16 cellular contexts compared by ENCODE assay signal in the genomic region with DNA sequence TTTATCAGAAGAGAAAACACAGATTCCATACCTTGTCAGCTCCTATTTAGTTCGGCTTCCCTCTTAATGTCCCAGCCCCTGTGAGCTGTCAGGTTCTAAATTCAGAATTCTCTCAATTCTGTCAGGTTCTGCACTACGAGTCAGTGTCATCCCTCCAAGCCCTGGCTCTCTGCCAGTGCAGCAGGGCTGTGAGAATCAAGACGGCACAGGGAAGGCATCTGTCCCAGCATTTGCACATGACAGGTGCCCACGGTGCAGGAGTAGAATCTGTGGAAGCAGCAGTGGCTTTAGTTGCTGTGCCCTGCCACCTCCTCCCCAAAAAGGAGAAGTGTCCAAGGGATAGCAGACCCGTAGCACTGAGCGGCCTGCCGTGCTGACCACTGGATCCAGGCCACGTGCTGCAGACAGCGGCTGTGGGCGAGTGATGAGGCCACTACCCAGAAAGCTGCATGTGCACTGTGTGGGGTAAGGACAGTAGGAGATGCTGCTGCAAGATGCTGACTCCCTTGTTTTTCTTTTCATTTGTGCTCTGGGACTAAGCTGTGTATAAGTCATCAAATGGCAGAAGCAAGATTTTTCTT. TPM values are rescaled to one million over a fixed set of nuclear protein-coding genes. Genes with fewer than 3 reads are reported as not detected.
DNase-seq lines count a peak whose midpoint lies in the region; ATAC-seq, FAIRE-seq and TF ChIP-seq lines count a peak whose summit lies in the region.
"Had no signal": no experiment of that assay in that cellular context is flagged by ENCODE, and none has a peak within 500 bp of the region (broad histone marks: within the 10 kb centered on the region; RNA-seq: fewer than 3 reads in every experiment).

No MANE protein-coding gene starts in this region.

- 20 to 86% methylated on average over 1 to 4 of the region's 10 CpGs for WGBS in gastroesophageal sphincter (ENCODE audit: low coverage in 1 of 2), 2 donors

- H3K4me2 ChIP-seq in osteoblast (ENCODE audit: insufficient read depth, low read length): no peak overlapping the region
- H3K4me2 ChIP-seq: BLaER1 treated with 17β-estradiol and CSF1 and Interleukin-3, amounts not matched to agents 10 nM and 100 nM; PC-9 had no signal

- FAIRE-seq in bronchial epithelial cell (lab: Jason Lieb, UNC): peak; percentile 32

- no peaks in the 10 kb centered on the region for H4K20me1 ChIP-seq in osteoblast (ENCODE audit: insufficient read depth, low read length)

- no peak for TF ChIP-seq EP300 in gastroesophageal sphincter (IDR thresholded peaks at IDR 0.05)

- no peak for ATAC-seq in gastroesophageal sphincter
- ATAC-seq in GM18861 (IDR thresholded peaks at IDR 0.05; ENCODE audit: unreplicated experiment): no peak

- H3K4me3 ChIP-seq in bronchial epithelial cell (ENCODE audit: low read depth, low read length): no peak overlapping the region
- H3K4me3 ChIP-seq in osteoblast (ENCODE audit: insufficient read depth, low read length): no peak overlapping the region
- no peak overlapping the region for H3K4me3 ChIP-seq in gastroesophageal sphincter
- H3K4me3 ChIP-seq: BLaER1 treated with 17β-estradiol and CSF1 and Interleukin-3, amounts not matched to agents 10 nM and 100 nM; PC-9 had no signal

- DNase-seq in NCI-H2196 (lab: John Stamatoyannopoulos, UW; ENCODE audit: unreplicated experiment): peak; percentile 5
- no peak for DNase-seq in NCI-H2196 treated with DMSO at 0.1 percent for 48 hours (lab: John Stamatoyannopoulos, UW; ENCODE audit: unreplicated experiment)
- peak; percentile 7 for DNase-seq in M059J (ENCODE audit: low read depth)
- no peak for DNase-seq in bronchial epithelial cell (ENCODE audit: low read depth)
- peak; percentile 47 for DNase-seq in osteoblast (ENCODE audit: insufficient read length, low spot score, missing footprints)
- no peak for DNase-seq in NCI-H187 treated with DMSO at 0.1 percent for 48 hours (lab: John Stamatoyannopoulos, UW)
- DNase-seq: CD8-positive, alpha-beta memory T cell; KG1; NCI-H1048; NCI-H1436 treated with DMSO at 0.1 percent for 48 hours; NCI-H2107; NCI-H774; PC-9 had no signal

- H3K79me2 ChIP-seq in osteoblast (ENCODE audit: insufficient read depth, low read length): no peaks in the 10 kb centered on the region

- H3K27me3 ChIP-seq in bronchial epithelial cell (ENCODE audit: control insufficient read depth, insufficient read depth, low read length): no peaks in the 10 kb centered on the region
- no peaks in the 10 kb centered on the region for H3K27me3 ChIP-seq in osteoblast (ENCODE audit: insufficient read depth, low read length)
- no peaks in the 10 kb centered on the region for H3K27me3 ChIP-seq in gastroesophageal sphincter
- H3K27me3 ChIP-seq: BLaER1 treated with 17β-estradiol and CSF1 and Interleukin-3, amounts not matched to agents 10 nM and 100 nM had no signal

- no peak for TF ChIP-seq POLR2A in gastroesophageal sphincter (IDR thresholded peaks at IDR 0.05)

- H3K27ac ChIP-seq in osteoblast (ENCODE audit: low read depth, low read length) (no peak overlapping the region), gastroesophageal sphincter (no peak overlapping the region)
- H3K27ac ChIP-seq: BLaER1 treated with 17β-estradiol and CSF1 and Interleukin-3, amounts not matched to agents 10 nM and 100 nM; PC-9 had no signal

- H2AFZ ChIP-seq in osteoblast (ENCODE audit: low read length): no peak overlapping the region
- H2AFZ ChIP-seq: PC-9 had no signal

- H3K9me3 ChIP-seq in osteoblast (ENCODE audit: low read depth, low read length) (no peaks in the 10 kb centered on the region), gastroesophageal sphincter (no peaks in the 10 kb centered on the region)

- TF ChIP-seq CTCF in bronchial epithelial cell (IDR thresholded peaks at IDR 0.05; ENCODE audit: insufficient read depth, low read length, severe bottlenecking) (no peak), osteoblast (IDR thresholded peaks at IDR 0.05; ENCODE audit: extremely low read depth, low read depth, low read length) (no peak), gastroesophageal sphincter (IDR thresholded peaks at IDR 0.05) (no peak)

- H3K4me1 ChIP-seq in osteoblast (ENCODE audit: insufficient read depth, low read length): no peaks in the 10 kb centered on the region
- no peaks in the 10 kb centered on the region for H3K4me1 ChIP-seq in gastroesophageal sphincter
- H3K4me1 ChIP-seq: BLaER1 treated with 17β-estradiol and CSF1 and Interleukin-3, amounts not matched to agents 10 nM and 100 nM had no signal

- H3K36me3 ChIP-seq in bronchial epithelial cell (ENCODE audit: control insufficient read depth, insufficient read depth, low read length) (peaks cover 11% of the 10 kb centered on the region), osteoblast (ENCODE audit: insufficient read depth, low read length) (peaks cover 9% of the 10 kb centered on the region), gastroesophageal sphincter (peaks cover 0 to 97% of the 10 kb centered on the region in 2 donors)

RNA-seq across cellular contexts. Expression of gene RBFA, which starts 12.8 kb away (rescaled TPM):
- total RNA-seq in M059J (2014; rRNA removed; shearing (Covaris generic)): 27.2 and 40.5 TPM in 2 replicates
- total RNA-seq in bronchial epithelial cell (30.0 and 43.2 TPM in 2 replicates), osteoblast (28.9 and 29.0 TPM in 2 replicates), gastroesophageal sphincter (10 to 100 TPM; 27.0 to 38.8 (median 32.7) TPM)

RNA-seq across cellular contexts. Expression of gene TXNL4A, which starts 58.7 kb away (rescaled TPM):
- 96.0 and 135 TPM in 2 replicates for total RNA-seq in M059J (2014; rRNA removed; shearing (Covaris generic))
- total RNA-seq in bronchial epithelial cell (44.0 and 53.5 TPM in 2 replicates), osteoblast (53.6 and 54.6 TPM in 2 replicates), gastroesophageal sphincter (10 to 100 TPM; 20.4 to 55.3 (median 39.6) TPM)

Comparison
In these comparisons a context has a peak if more than half of its experiments do, and no peak if none do; other contexts are left out.
1. DNase-seq: peak in NCI-H2196 (single experiment), M059J (single experiment) and osteoblast (single experiment); none in NCI-H2196 treated with DMSO at 0.1 percent for 48 hours (single experiment), bronchial epithelial cell (single experiment) and NCI-H187 treated with DMSO at 0.1 percent for 48 hours (single experiment).